Comparison of ENCODE assay signal across 18 cellular contexts in the genomic region with DNA sequence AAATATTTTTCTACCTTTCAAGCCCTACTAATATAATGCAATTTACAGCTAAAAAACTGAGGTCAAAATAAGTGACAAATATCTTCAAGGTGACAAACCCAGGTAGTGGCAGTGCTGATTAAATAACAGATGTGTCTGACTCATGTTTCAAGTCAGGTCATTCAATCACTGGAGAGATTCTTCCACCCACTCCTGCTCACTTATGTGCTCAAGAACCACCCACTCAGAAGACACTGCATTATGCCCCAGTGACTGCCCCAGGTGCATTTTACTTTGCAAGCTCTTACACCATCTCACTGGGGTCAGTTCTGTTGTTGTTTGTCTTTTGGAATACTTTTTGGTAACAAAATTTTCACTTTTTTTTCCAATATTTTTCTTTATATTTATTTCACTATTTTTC. TPM values are rescaled to one million over a fixed set of nuclear protein-coding genes. Genes with fewer than 3 reads are reported as not detected.
DNase-seq lines count a peak whose midpoint lies in the region; ATAC-seq, FAIRE-seq and TF ChIP-seq lines count a peak whose summit lies in the region.
"Had no signal": no experiment of that assay in that cellular context is flagged by ENCODE, and none has a peak within 500 bp of the region (broad histone marks: within the 10 kb centered on the region; RNA-seq: fewer than 3 reads in every experiment).

No MANE protein-coding gene starts in this region.

- no peak overlapping the region for H3K4me3 Mint-ChIP-seq in MCF 10A (ENCODE audit: unreplicated experiment)
- peak overlapping the region in 1 of 2 donors; percentile 14 for H3K4me3 Mint-ChIP-seq in stimulated activated naive CD8-positive, alpha-beta T cell treated with anti-CD3 and anti-CD28 coated beads, Interleukin-15, amount 100 ng/mL, for 72 hours

- H3K9me3 Mint-ChIP-seq in MCF 10A (ENCODE audit: unreplicated experiment) = no peaks in the 10 kb centered on the region
- H3K9me3 Mint-ChIP-seq in stimulated activated naive CD8-positive, alpha-beta T cell treated with anti-CD3 and anti-CD28 coated beads, Interleukin-15, amount 100 ng/mL, for 72 hours = no peaks in the 10 kb centered on the region

- H3K36me3 Mint-ChIP-seq in MCF 10A (ENCODE audit: insufficient read depth, unreplicated experiment) = peaks cover 49% of the 10 kb centered on the region

- ATAC-seq in esophagus mucosa (peak; percentile 46), HG03460 (IDR thresholded peaks at IDR 0.05; ENCODE audit: unreplicated experiment) (no peak), HG03432 (IDR thresholded peaks at IDR 0.05; ENCODE audit: unreplicated experiment) (no peak)
- peak; percentile 46 for ATAC-seq in stimulated activated naive CD8-positive, alpha-beta T cell treated with anti-CD3 and anti-CD28 coated beads, Interleukin-15, amount 100 ng/mL, for 72 hours

- H3K4me3 ChIP-seq in breast epithelium = no peak overlapping the region

- H3K9me3 ChIP-seq in breast epithelium = no peaks in the 10 kb centered on the region

- POLR2A ChIA-PET in MCF 10A (lab: Yijun Ruan, JAX) = interaction anchor here (0.5 to 1.8 kb wide), 3 partner anchors 11 to 406 kb away, joined by 4 to 5 read pairs (median 5); a partner anchor contains a TSS

- H3K27ac Mint-ChIP-seq in MCF 10A (ENCODE audit: low read depth, unreplicated experiment) = no peak overlapping the region
- H3K27ac Mint-ChIP-seq in stimulated activated naive CD8-positive, alpha-beta T cell treated with anti-CD3 and anti-CD28 coated beads, Interleukin-15, amount 100 ng/mL, for 72 hours = no peak overlapping the region
- H3K27ac Mint-ChIP-seq: activated T-helper 2 cell treated with anti-CD3 and anti-CD28 coated beads, Interferon-gamma antibody, Interleukin-2, Interleukin-4, amounts not matched to agents 10 μg/mL and 5 μg/mL and 100 μg/mL, durations not matched to agents 14 hours and 24 hours and 36 hours had no signal

- H3K36me3 ChIP-seq in breast epithelium = no peaks in the 10 kb centered on the region
- H3K36me3 ChIP-seq: brain microvascular endothelial cell had no signal

- BruUV-seq in MCF 10A (replicated peaks; lab: Mats Ljungman, UMichigan) = no TSS peak

- no peaks in the 10 kb centered on the region for H3K27me3 ChIP-seq in breast epithelium
- H3K27me3 ChIP-seq: brain microvascular endothelial cell had no signal

- TF ChIP-seq CTCF in MCF 10A (IDR thresholded peaks at IDR 0.05; ENCODE audit: unreplicated experiment) (no peak), breast epithelium (IDR thresholded peaks at IDR 0.05) (no peak)

- peaks cover 9% of the 10 kb centered on the region for H3K4me1 Mint-ChIP-seq in MCF 10A (ENCODE audit: insufficient read depth, unreplicated experiment)
- H3K4me1 Mint-ChIP-seq in stimulated activated naive CD8-positive, alpha-beta T cell treated with anti-CD3 and anti-CD28 coated beads, Interleukin-15, amount 100 ng/mL, for 72 hours = peaks cover 33% of the 10 kb centered on the region

- no peaks in the 10 kb centered on the region for H3K4me1 ChIP-seq in breast epithelium

- FAIRE-seq in GM19239 (lab: Jason Lieb, UNC) = no peak
- FAIRE-seq: RCC 7860 had no signal

- TF ChIP-seq POLR2A in breast epithelium (IDR thresholded peaks at IDR 0.05) = no peak

- H3K27me3 Mint-ChIP-seq in MCF 10A (ENCODE audit: insufficient read depth, unreplicated experiment) = no peaks in the 10 kb centered on the region
- H3K27me3 Mint-ChIP-seq in stimulated activated naive CD8-positive, alpha-beta T cell treated with anti-CD3 and anti-CD28 coated beads, Interleukin-15, amount 100 ng/mL, for 72 hours = no peaks in the 10 kb centered on the region

- intact Hi-C loops in MCF 10A (cut with micrococcal nuclease) (loop anchor here (5.0 kb wide), 1 partner anchor 258 kb away; a partner anchor contains a TSS), breast epithelium (cut with DNase I; ENCODE audit: low total_unique reads) (no loop called here)

- H3K27ac ChIP-seq in breast epithelium = no peak overlapping the region
- H3K27ac ChIP-seq: brain microvascular endothelial cell had no signal

- CTCF ChIA-PET in MCF 10A (lab: Yijun Ruan, JAX) = interaction anchor here (0.6 kb wide), 1 partner anchor 66 kb away, joined by 3 read pairs; no protein-coding TSS in a partner anchor

- DNase-seq in MCF 10A (ENCODE audit: unreplicated experiment) (peak; percentile 14), breast epithelium (ENCODE audit: low spot score in 2 of 2) (no peak), NCI-H69 (lab: John Stamatoyannopoulos, UW) (peak; percentile 17), GM19239 (ENCODE audit: insufficient read length, low spot score) (no peak)
- peak in 1 of 2 donors; percentile 41 for DNase-seq in stimulated activated naive CD8-positive, alpha-beta T cell treated with anti-CD3 and anti-CD28 coated beads, Interleukin-15, amount 100 ng/mL, for 72 hours
- DNase-seq: brain microvascular endothelial cell, DMS 273 treated with DMSO at 0.1 percent for 48 hours, HCEC 1CT, KBM-7, NCI-H1436, NCI-H526, occipital lobe, substantia nigra had no signal

RNA-seq across cellular contexts. Expression of a gene that starts 2.2 kb away (rescaled TPM):
- 9.3 and 9.9 TPM in 2 replicates for total RNA-seq in MCF 10A (2022)
- total RNA-seq in breast epithelium = 10 to 100 TPM in 2 of 3 donors, 1 to 10 TPM in 1; 3.8 to 17.4 (median 11.5) TPM
- 3.5 TPM for total RNA-seq in esophagus mucosa

Comparison
In these comparisons a context has a peak if more than half of its experiments do, and no peak if none do; other contexts are left out.
1. DNase-seq: peak in MCF 10A (single experiment) and NCI-H69 (single experiment); none in breast epithelium (0 of 2) and GM19239 (single experiment).
2. ATAC-seq: peak in esophagus mucosa (single experiment) and stimulated activated naive CD8-positive, alpha-beta T cell treated with anti-CD3 and anti-CD28 coated beads, Interleukin-15, amount 100 ng/mL, for 72 hours (single experiment); none in HG03460 (single experiment) and HG03432 (single experiment).